Comparison of ENCODE assay signal across 8 cellular contexts in the genomic region with DNA sequence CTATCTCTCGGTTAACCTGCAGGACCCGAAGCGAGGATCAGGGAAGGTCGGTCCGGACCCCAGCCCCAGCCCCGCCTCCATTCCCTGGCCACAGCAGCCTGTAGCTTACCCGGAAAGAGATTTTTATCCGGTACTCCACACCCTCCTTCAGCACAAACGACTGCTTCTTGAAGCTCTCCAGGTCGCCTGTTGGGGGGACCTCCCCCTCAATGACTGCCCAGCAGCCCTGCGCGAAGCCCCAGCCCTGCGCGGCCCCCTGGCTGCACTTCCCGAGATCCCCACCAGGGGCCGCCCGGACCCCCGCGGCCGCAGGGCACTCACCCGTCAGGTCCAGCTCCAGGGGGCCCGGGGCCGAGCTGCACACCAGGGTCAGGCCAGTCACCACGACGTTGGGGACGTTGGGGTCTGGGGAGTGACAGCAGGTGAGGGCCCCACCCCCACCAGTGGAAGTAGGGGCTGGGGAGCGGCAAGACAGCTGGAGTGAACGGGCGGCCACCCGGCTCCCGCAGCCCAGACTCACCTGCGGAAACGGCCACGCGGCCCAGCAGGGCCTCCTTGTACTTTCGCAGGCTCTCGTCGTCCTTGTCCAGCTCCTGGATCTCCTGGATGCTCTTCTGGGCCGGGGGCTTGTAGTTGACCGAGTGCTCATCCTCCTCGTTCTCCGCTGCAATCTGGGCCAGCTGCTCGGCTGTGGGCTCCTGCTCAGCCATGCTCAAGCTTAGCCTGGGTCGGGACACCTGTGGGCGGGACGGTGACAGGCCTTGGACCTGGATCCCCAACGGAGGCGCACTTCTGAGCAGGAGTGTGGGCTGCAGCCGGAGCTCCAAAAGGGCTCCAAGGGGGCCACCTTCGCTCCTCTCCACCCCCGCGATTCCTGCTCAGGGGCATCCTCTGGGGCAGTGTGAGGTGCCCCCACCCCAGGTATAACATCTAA. TPM values are rescaled to one million over a fixed set of nuclear protein-coding genes. Genes with fewer than 3 reads are reported as not detected.
A peak's percentile ranks its signal among the peaks of the same experiment; 100 is the strongest.
DNase-seq lines count a peak whose midpoint lies in the region; ATAC-seq and TF ChIP-seq lines count a peak whose summit lies in the region.

No MANE protein-coding gene starts in this region.

- peaks cover 55% of the 10 kb centered on the region for H3K79me2 ChIP-seq in DOHH2 (ENCODE audit: control insufficient read depth, low read length)
- peaks cover 26% of the 10 kb centered on the region for H3K79me2 ChIP-seq in Karpas-422 (ENCODE audit: low read length)

- H3K4me1 ChIP-seq in DOHH2 (ENCODE audit: control insufficient read depth, low read length), result peaks cover 66% of the 10 kb centered on the region
- H3K4me1 ChIP-seq in Karpas-422 (ENCODE audit: low read length), result peaks cover 59% of the 10 kb centered on the region
- H3K4me1 ChIP-seq in left ventricle myocardium inferior, result peaks cover 75% of the 10 kb centered on the region

- no peaks in the 10 kb centered on the region for H3K9me2 ChIP-seq in DOHH2 (replicated peaks; ENCODE audit: control insufficient read depth, low read length)
- H3K9me2 ChIP-seq in Karpas-422 (replicated peaks; ENCODE audit: insufficient read depth, low read length), result no peaks in the 10 kb centered on the region

- ATAC-seq in sciatic nerve, result peak; percentile 33
- ATAC-seq in HG02798 (IDR thresholded peaks at IDR 0.05; ENCODE audit: poor library complexity, unreplicated experiment), result no peak
- ATAC-seq in HG02981 (IDR thresholded peaks at IDR 0.05; ENCODE audit: unreplicated experiment), result no peak

- peaks cover 52% of the 10 kb centered on the region for H3F3A ChIP-seq in DOHH2 (ENCODE audit: control insufficient read depth, insufficient read depth)

- intact Hi-C loops in left ventricle myocardium inferior (cut with micrococcal nuclease), result no loop called here
- intact Hi-C loops in sciatic nerve (cut with DNase I), result no loop called here

- peaks cover 54% of the 10 kb centered on the region for H3K4me1 Mint-ChIP-seq in activated naive CD4-positive, alpha-beta T cell treated with anti-CD3 and anti-CD28 coated beads, Interleukin-2, amount 10 ng/mL, durations not matched to agents 7 days and 5 days

- peak overlapping the region; percentile 99 for H3K9ac ChIP-seq in Karpas-422 (ENCODE audit: low read length)

- H3K36me3 Mint-ChIP-seq in activated naive CD4-positive, alpha-beta T cell treated with anti-CD3 and anti-CD28 coated beads, Interleukin-2, amount 10 ng/mL, durations not matched to agents 7 days and 5 days, result peaks cover 24% of the 10 kb centered on the region

- no peaks in the 10 kb centered on the region for H3K9me3 Mint-ChIP-seq in activated naive CD4-positive, alpha-beta T cell treated with anti-CD3 and anti-CD28 coated beads, Interleukin-2, amount 10 ng/mL, durations not matched to agents 7 days and 5 days

- H3K9me3 ChIP-seq in DOHH2 (ENCODE audit: control insufficient read depth, insufficient read depth, low read length) (no peaks in the 10 kb centered on the region), Karpas-422 (ENCODE audit: low read length) (no peaks in the 10 kb centered on the region), left ventricle myocardium inferior (replicated peaks) (no peaks in the 10 kb centered on the region)

- DNase-seq in Karpas-422, result peak; percentile 65
- DNase-seq in activated naive CD4-positive, alpha-beta T cell treated with anti-CD3 and anti-CD28 coated beads, Interleukin-2, amount 10 ng/mL, durations not matched to agents 7 days and 5 days, result peak; percentile 42
- no peak for DNase-seq in left ventricle myocardium inferior
- DNase-seq in sciatic nerve (ENCODE audit: low spot score), result no peak
- DNase-seq in occipital lobe (lab: John Stamatoyannopoulos, UW), result no peak

- TF ChIP-seq CTCF in DOHH2 (IDR thresholded peaks at IDR 0.05; ENCODE audit: low read depth, low read length, poor library complexity, severe bottlenecking) (peak; percentile 86), left ventricle myocardium inferior (IDR thresholded peaks at IDR 0.05; ENCODE audit: borderline replicate concordance) (peak; percentile 90)

- H4K20me1 ChIP-seq in DOHH2 (ENCODE audit: control insufficient read depth, insufficient read depth, low read depth, low read length) (no peaks in the 10 kb centered on the region), Karpas-422 (ENCODE audit: insufficient read depth, low read depth, low read length) (peaks cover 17% of the 10 kb centered on the region; the same call in 1 of the 2 replicates)

- H3K4me3 Mint-ChIP-seq in activated naive CD4-positive, alpha-beta T cell treated with anti-CD3 and anti-CD28 coated beads, Interleukin-2, amount 10 ng/mL, durations not matched to agents 7 days and 5 days, result peak overlapping the region; percentile 88

- CTCF ChIA-PET in activated naive CD4-positive, alpha-beta T cell treated with anti-CD3 and anti-CD28 coated beads, Interleukin-2, amount 10 ng/mL, durations not matched to agents 7 days and 5 days (lab: Charles Lee), result interaction anchor here (0.8 to 1.6 kb wide), 5 partner anchors 16 to 168 kb away, joined by 3 to 4 read pairs (median 3); a partner anchor contains a TSS

- H3K4me2 ChIP-seq in DOHH2 (ENCODE audit: low read length) (peak overlapping the region; percentile 86), Karpas-422 (ENCODE audit: low read depth, low read length, poor library complexity, severe bottlenecking) (peak overlapping the region; percentile 93)

- H3K27ac ChIP-seq in DOHH2 (ENCODE audit: low read depth, low read length) (peak overlapping the region; percentile 85), Karpas-422 (ENCODE audit: low read length) (peak overlapping the region; percentile 92), left ventricle myocardium inferior (replicated peaks) (peak overlapping the region; percentile 99)

- no peak overlapping the region for H2AFZ ChIP-seq in Karpas-422 (ENCODE audit: low read length)

- H3K36me3 ChIP-seq in DOHH2 (ENCODE audit: control insufficient read depth, low read length) (peaks cover 70% of the 10 kb centered on the region), Karpas-422 (ENCODE audit: insufficient read depth, low read length) (peaks cover 5% of the 10 kb centered on the region; the same call in 1 of the 2 replicates), left ventricle myocardium inferior (peaks cover 31% of the 10 kb centered on the region)

- H3K27me3 ChIP-seq in DOHH2 (ENCODE audit: control insufficient read depth, low read length) (no peaks in the 10 kb centered on the region), Karpas-422 (ENCODE audit: low read length) (no peaks in the 10 kb centered on the region), left ventricle myocardium inferior (ENCODE audit: low read depth) (no peaks in the 10 kb centered on the region)

- H3K4me3 ChIP-seq in DOHH2 (ENCODE audit: low read length), result peak overlapping the region; percentile 97
- H3K4me3 ChIP-seq in Karpas-422 (ENCODE audit: low read length), result peak overlapping the region; percentile 100
- peak overlapping the region; percentile 85 for H3K4me3 ChIP-seq in left ventricle myocardium inferior

- H3K27me3 Mint-ChIP-seq in activated naive CD4-positive, alpha-beta T cell treated with anti-CD3 and anti-CD28 coated beads, Interleukin-2, amount 10 ng/mL, durations not matched to agents 7 days and 5 days, result no peaks in the 10 kb centered on the region

- peak overlapping the region; percentile 96 for H3K27ac Mint-ChIP-seq in activated naive CD4-positive, alpha-beta T cell treated with anti-CD3 and anti-CD28 coated beads, Interleukin-2, amount 10 ng/mL, durations not matched to agents 7 days and 5 days

RNA-seq across cellular contexts. Expression of a gene that starts 1.6 kb away (rescaled TPM):
- 68.5 and 119 TPM in 2 replicates for total RNA-seq in Karpas-422 (2014; rRNA removed; shearing (Covaris generic); ENCODE audit: low replicate concordance)
- 95.1 TPM for total RNA-seq in left ventricle myocardium inferior
- total RNA-seq in sciatic nerve, result 387 TPM
- 22.9 TPM for total RNA-seq in occipital lobe

RNA-seq across cellular contexts. Expression of a gene that starts 9.2 kb away (rescaled TPM):
- 175 and 263 TPM in 2 replicates for total RNA-seq in Karpas-422 (2014; rRNA removed; shearing (Covaris generic); ENCODE audit: low replicate concordance)
- total RNA-seq in left ventricle myocardium inferior (267 TPM), sciatic nerve (248 TPM), occipital lobe (57.4 TPM)

RNA-seq across cellular contexts. Expression of a gene that starts 21.9 kb away (rescaled TPM):
- 70.1 and 191 TPM in 2 replicates for total RNA-seq in Karpas-422 (2014; rRNA removed; shearing (Covaris generic); ENCODE audit: low replicate concordance)
- 32.1 TPM for total RNA-seq in left ventricle myocardium inferior
- total RNA-seq in sciatic nerve, result 45.9 TPM
- total RNA-seq in occipital lobe, result 78.3 TPM

RNA-seq across cellular contexts. Expression of a gene that starts 22.0 kb away (rescaled TPM):
- total RNA-seq in Karpas-422 (2014; rRNA removed; shearing (Covaris generic); ENCODE audit: low replicate concordance), result 87.1 and 132 TPM in 2 replicates
- total RNA-seq in left ventricle myocardium inferior (161 TPM), sciatic nerve (58.2 TPM), occipital lobe (43.0 TPM)

RNA-seq across cellular contexts. Expression of a gene that starts 32.5 kb away (rescaled TPM):
- 0.07 TPM in 1 of 2 replicates, not detected in the other for total RNA-seq in Karpas-422 (2014; rRNA removed; shearing (Covaris generic); ENCODE audit: low replicate concordance)
- total RNA-seq in left ventricle myocardium inferior, result 0.19 TPM
- 0.80 TPM for total RNA-seq in sciatic nerve
- 2.0 TPM for total RNA-seq in occipital lobe

Comparison
In these comparisons a context has a peak if more than half of its experiments do, and no peak if none do; other contexts are left out.
1. DNase-seq: peak in Karpas-422 (single experiment) and activated naive CD4-positive, alpha-beta T cell treated with anti-CD3 and anti-CD28 coated beads, Interleukin-2, amount 10 ng/mL, durations not matched to agents 7 days and 5 days (single experiment); none in left ventricle myocardium inferior (single experiment), sciatic nerve (single experiment) and occipital lobe (single experiment).
2. Peak in every context shown above with its lines, with median percentiles within 50 percentile points of each other: H3K27ac ChIP-seq and H3K4me3 ChIP-seq.